Comparison of ENCODE assay signal across 16 cellular contexts in genomic region chr2:50872543-50872942, GRCh38.
"Had no signal": no experiment of that assay in that cellular context is flagged by ENCODE, and none has a peak within 500 bp of the region (broad histone marks: within the 10 kb centered on the region; RNA-seq: fewer than 3 reads in every experiment).

No MANE protein-coding gene starts in this region.

- H3K27ac Mint-ChIP-seq: activated B cell treated with CpG ODN at 0.5 μM for 24 hours; activated CD8-positive, alpha-beta T cell treated with anti-CD3 and anti-CD28 coated beads, Interleukin-2, amount 10 ng/mL, durations not matched to agents 7 days and 5 days; activated naive CD8-positive, alpha-beta T cell; brain; dendritic cell treated with granulocyte-macrophage colony-stimulating factor and Interleukin-4, amounts not matched to agents 40 ng/mL and 50 ng/mL, for 4 days had no signal

- H3K36me3 Mint-ChIP-seq: activated naive CD8-positive, alpha-beta T cell; brain had no signal

- H3K27ac ChIP-seq: parathyroid adenoma had no signal

- H3K4me1 Mint-ChIP-seq: activated B cell treated with CpG ODN at 0.5 μM for 24 hours had no signal

- DNase-seq: activated B cell treated with CpG ODN at 0.5 μM for 24 hours; activated CD4-positive, alpha-beta T cell treated with anti-CD3 and anti-CD28 coated beads for 48 hours; activated CD8-positive, alpha-beta memory T cell treated with anti-CD3 and anti-CD28 coated beads, Interleukin-2, amount 50 U/mL, for 4 hours; activated CD8-positive, alpha-beta T cell treated with anti-CD3 and anti-CD28 coated beads, Interleukin-2, amount 10 ng/mL, durations not matched to agents 7 days and 5 days; activated gamma-delta T cell treated with Interleukin-2 at 50 U/mL for 16 hours; amniotic stem cell; cerebellar nuclear complex; effector memory CD4-positive, alpha-beta T cell; islet precursor cell; stimulated activated CD4-positive, alpha-beta T cell treated with anti-CD3 and anti-CD28 coated beads, Interleukin-12 subunit alpha, Interleukin-12 subunit beta, amount 100 ng/mL, for 4 hours; stimulated activated CD4-positive, alpha-beta T cell treated with anti-CD3 and anti-CD28 coated beads, Interleukin-2, amount 100 ng/mL, for 24 hours; T-helper 2 cell had no signal

- H3K27me3 Mint-ChIP-seq: activated B cell treated with CpG ODN at 0.5 μM for 24 hours; activated naive CD8-positive, alpha-beta T cell; brain; dendritic cell treated with granulocyte-macrophage colony-stimulating factor and Interleukin-4, amounts not matched to agents 40 ng/mL and 50 ng/mL, for 4 days had no signal

- H2AFZ ChIP-seq: parathyroid adenoma had no signal

- H3K79me2 ChIP-seq: parathyroid adenoma had no signal

- H3K4me3 Mint-ChIP-seq: activated B cell treated with CpG ODN at 0.5 μM for 24 hours; activated CD8-positive, alpha-beta T cell treated with anti-CD3 and anti-CD28 coated beads, Interleukin-2, amount 10 ng/mL, durations not matched to agents 7 days and 5 days; activated naive CD8-positive, alpha-beta T cell; brain; dendritic cell treated with granulocyte-macrophage colony-stimulating factor and Interleukin-4, amounts not matched to agents 40 ng/mL and 50 ng/mL, for 4 days had no signal

- H3K4me1 ChIP-seq: parathyroid adenoma had no signal

- ATAC-seq: activated CD8-positive, alpha-beta T cell treated with anti-CD3 and anti-CD28 coated beads, Interleukin-2, amount 10 ng/mL, durations not matched to agents 7 days and 5 days had no signal
